29 cellular contexts compared by ENCODE assay signal in genomic region chr7:121450631-121451030, GRCh38.
"Had no signal": no experiment of that assay in that cellular context is flagged by ENCODE, and none has a peak within 500 bp of the region (broad histone marks: within the 10 kb centered on the region; RNA-seq: fewer than 3 reads in every experiment).

No MANE protein-coding gene starts in this region.

- H3K4me3 Mint-ChIP-seq: activated B cell treated with CpG ODN at 0.5 μM for 24 hours; activated CD4-positive, alpha-beta memory T cell treated with anti-CD3 and anti-CD28 coated beads, Interleukin-2, amount 10 ng/mL, durations not matched to agents 7 days and 5 days; activated naive CD8-positive, alpha-beta T cell; activated T-cell treated with anti-CD3 and anti-CD28 coated beads, Interleukin-2, amount 50 U/mL, for 4 hours; activated T-helper 17 cell treated with anti-CD3 and anti-CD28 coated beads, Interleukin-2, amount 50 U/mL, for 72 hours; central memory CD8-positive, alpha-beta T cell; dendritic cell treated with granulocyte-macrophage colony-stimulating factor and Interleukin-4, amounts not matched to agents 40 ng/mL and 50 ng/mL, for 4 days; endodermal cell; T-helper 17 cell; T-helper 2 cell treated with Interferon-gamma antibody and Interleukin-4, amounts not matched to agents 5 μg/mL and 100 μg/mL, for 36 hours had no signal

- DNase-seq: activated B cell treated with CpG ODN at 0.5 μM for 24 hours; activated CD4-positive, alpha-beta memory T cell treated with anti-CD3 and anti-CD28 coated beads, Interleukin-2, amount 10 ng/mL, durations not matched to agents 7 days and 5 days; activated CD4-positive, alpha-beta T cell treated with anti-CD3 and anti-CD28 coated beads for 48 hours; activated CD4-positive, alpha-beta T cell treated with anti-CD3 and anti-CD28 coated beads, Interleukin-2, amount 50 U/mL, for 4 hours; activated effector memory CD4-positive, alpha-beta T cell treated with Interleukin-2 at 50 U/mL for 16 hours; activated gamma-delta T cell treated with Interleukin-2 at 50 U/mL for 16 hours; activated naive CD4-positive, alpha-beta T cell treated with anti-CD3 and anti-CD28 coated beads, Interleukin-2, amount 50 U/mL, for 16 hours; activated naive CD4-positive, alpha-beta T cell treated with Interleukin-2 at 50 U/mL for 16 hours; activated T-cell treated with anti-CD3 and anti-CD28 coated beads, Interleukin-2, amount 50 U/mL, for 4 hours; amniotic stem cell; anterior cingulate cortex; brain microvascular endothelial cell; dorsolateral prefrontal cortex; effector memory CD4-positive, alpha-beta T cell; endodermal cell; foreskin melanocyte; heart right ventricle; T-helper 1 cell; T-helper 17 cell; T1000; WERI-Rb-1 had no signal

- H3K27me3 Mint-ChIP-seq: activated B cell treated with CpG ODN at 0.5 μM for 24 hours; activated naive CD8-positive, alpha-beta T cell; activated T-helper 17 cell treated with anti-CD3 and anti-CD28 coated beads, Interleukin-2, amount 50 U/mL, for 72 hours; central memory CD8-positive, alpha-beta T cell; dendritic cell treated with granulocyte-macrophage colony-stimulating factor and Interleukin-4, amounts not matched to agents 40 ng/mL and 50 ng/mL, for 4 days; T-helper 17 cell had no signal

- H3K27ac Mint-ChIP-seq: activated B cell treated with CpG ODN at 0.5 μM for 24 hours; activated CD4-positive, alpha-beta memory T cell treated with anti-CD3 and anti-CD28 coated beads, Interleukin-2, amount 10 ng/mL, durations not matched to agents 7 days and 5 days; activated naive CD8-positive, alpha-beta T cell; activated T-helper 17 cell treated with anti-CD3 and anti-CD28 coated beads, Interleukin-2, amount 50 U/mL, for 72 hours; dendritic cell treated with granulocyte-macrophage colony-stimulating factor and Interleukin-4, amounts not matched to agents 40 ng/mL and 50 ng/mL, for 4 days; endodermal cell; T-helper 17 cell; T-helper 2 cell treated with Interferon-gamma antibody and Interleukin-4, amounts not matched to agents 5 μg/mL and 100 μg/mL, for 36 hours had no signal

- H3K36me3 ChIP-seq: brain microvascular endothelial cell, gastroesophageal sphincter, heart right ventricle, WERI-Rb-1 had no signal

- H3K4me3 ChIP-seq: coronary artery, dorsolateral prefrontal cortex, gastroesophageal sphincter, heart right ventricle had no signal

- H3K9me3 ChIP-seq: gastroesophageal sphincter, heart right ventricle had no signal

- H3K4me1 Mint-ChIP-seq: activated T-helper 17 cell treated with anti-CD3 and anti-CD28 coated beads, Interleukin-2, amount 50 U/mL, for 72 hours; central memory CD8-positive, alpha-beta T cell had no signal

- ATAC-seq: activated CD4-positive, CD25-positive, alpha-beta regulatory T cell treated with anti-CD3 and anti-CD28 coated beads, Interleukin-2, amount 50 U/mL, for 24 hours; activated T-cell treated with anti-CD3 and anti-CD28 coated beads, Interleukin-2, amount 50 U/mL, for 4 hours; activated T-helper 17 cell treated with anti-CD3 and anti-CD28 coated beads, Interleukin-2, amount 50 U/mL, for 72 hours; gastroesophageal sphincter; heart right ventricle; T-helper 17 cell had no signal

- H3K27ac ChIP-seq: brain microvascular endothelial cell, coronary artery, dorsolateral prefrontal cortex, gastroesophageal sphincter, heart right ventricle, WERI-Rb-1 had no signal

- H3K27me3 ChIP-seq: brain microvascular endothelial cell, dorsolateral prefrontal cortex, gastroesophageal sphincter had no signal

- H3K36me3 Mint-ChIP-seq: activated naive CD8-positive, alpha-beta T cell had no signal

- H3K4me1 ChIP-seq: gastroesophageal sphincter had no signal

- H3K9me3 Mint-ChIP-seq: activated T-helper 17 cell treated with anti-CD3 and anti-CD28 coated beads, Interleukin-2, amount 50 U/mL, for 72 hours; central memory CD8-positive, alpha-beta T cell; dendritic cell treated with granulocyte-macrophage colony-stimulating factor and Interleukin-4, amounts not matched to agents 40 ng/mL and 50 ng/mL, for 4 days; endodermal cell; T-helper 2 cell treated with Interferon-gamma antibody and Interleukin-4, amounts not matched to agents 5 μg/mL and 100 μg/mL, for 36 hours had no signal
